In genomic region chr2:9083287-9083686, GRCh38 we compare ENCODE assay signal across 2 cellular contexts.
TF ChIP-seq lines count a peak whose summit lies in the region.

No MANE protein-coding gene starts in this region.

TF ChIP-seq in IMR-90, 13 proteins besides CTCF, POLR2A, EP300 and RAD21:
- no peak for TF ChIP-seq CHD1 (IDR thresholded peaks at IDR 0.05; ENCODE audit: low read depth, low read length)
- no peak for TF ChIP-seq USF2 (IDR thresholded peaks at IDR 0.05; ENCODE audit: low read depth, low read length)
- no peak for TF ChIP-seq MAFK (IDR thresholded peaks at IDR 0.05; ENCODE audit: low read depth, low read length)
- TF ChIP-seq MAZ (IDR thresholded peaks at IDR 0.05; ENCODE audit: borderline replicate concordance, low read depth, low read length): no peak
- no peak for TF ChIP-seq ELK1 (IDR thresholded peaks at IDR 0.05; ENCODE audit: borderline replicate concordance, low read depth, low read length)
- no peak for TF ChIP-seq SMC3 (IDR thresholded peaks at IDR 0.05; ENCODE audit: low read depth, low read length)
- TF ChIP-seq CEBPB (IDR thresholded peaks at IDR 0.05; ENCODE audit: low read depth, low read length): no peak
- TF ChIP-seq NFE2L2 (IDR thresholded peaks at IDR 0.05; ENCODE audit: low read depth, low read length): no peak
- TF ChIP-seq MXI1 (IDR thresholded peaks at IDR 0.05; ENCODE audit: borderline replicate concordance, low read depth, low read length): no peak
- no peak for TF ChIP-seq RFX5 (IDR thresholded peaks at IDR 0.05; ENCODE audit: low read depth, low read length)
- no peak for TF ChIP-seq RCOR1 (IDR thresholded peaks at IDR 0.05; ENCODE audit: insufficient replicate concordance, low read length)
- no peak for TF ChIP-seq BHLHE40 (IDR thresholded peaks at IDR 0.05; ENCODE audit: low read depth, low read length)
- no peak for TF ChIP-seq FOS (IDR thresholded peaks at IDR 0.05; ENCODE audit: low read depth, low read length)

TF ChIP-seq in K562, 482 proteins besides CTCF, POLR2A, EP300 and RAD21:
- no peak for TF ChIP-seq SRSF3 (IDR thresholded peaks at IDR 0.05; ENCODE audit: insufficient read depth, low read length)
- TF ChIP-seq IRF2 (CRISPR knock-in tag; IDR thresholded peaks at IDR 0.05): no peak
- no peak for TF ChIP-seq ZNF512 (tag; IDR thresholded peaks at IDR 0.05)
- TF ChIP-seq E2F5 (CRISPR knock-in tag; IDR thresholded peaks at IDR 0.05): no peak
- TF ChIP-seq ZNF551 (CRISPR knock-in tag; IDR thresholded peaks at IDR 0.05): no peak
- TF ChIP-seq GTF2B (IDR thresholded peaks at IDR 0.05; ENCODE audit: extremely low read depth, insufficient read length): no peak
- no peak for TF ChIP-seq SREBF1 (IDR thresholded peaks at IDR 0.05; ENCODE audit: borderline replicate concordance, low read depth, low read length)
- no peak for TF ChIP-seq GTF2E2 (tag; IDR thresholded peaks at IDR 0.05)
TF ChIP-seq in K562: peak in this region for 0.
